In genomic region chr3:165683947-165684346, GRCh38 we compare ENCODE assay signal across 16 cellular contexts.
"Had no signal": no experiment of that assay in that cellular context is flagged by ENCODE, and none has a peak within 500 bp of the region (broad histone marks: within the 10 kb centered on the region; RNA-seq: fewer than 3 reads in every experiment).

No MANE protein-coding gene starts in this region.

- H3K9ac ChIP-seq: neural progenitor cell had no signal

- DNase-seq: activated B cell treated with CpG ODN at 0.5 μM for 24 hours; activated CD4-positive, alpha-beta T cell treated with anti-CD3 and anti-CD28 coated beads, Interleukin-2, amount 10 ng/mL, durations not matched to agents 24 days and 14 days; activated naive CD4-positive, alpha-beta T cell; aorta; kidney; left ventricle myocardium inferior; pancreas; stimulated activated CD4-positive, alpha-beta T cell treated with anti-CD3 and anti-CD28 coated beads, Interleukin-15, amount 100 ng/mL, for 24 hours; stimulated activated CD4-positive, alpha-beta T cell treated with anti-CD3 and anti-CD28 coated beads, Interleukin-4, amount 100 ng/mL, for 24 hours; stomach; tibial artery had no signal

- H3K36me3 ChIP-seq: gastroesophageal sphincter, left ventricle myocardium inferior, neural progenitor cell, pancreas, stomach, tibial artery, vagina had no signal

- H3K4me3 ChIP-seq: gastroesophageal sphincter, left ventricle myocardium inferior, neural progenitor cell, pancreas, stomach, tibial artery, vagina had no signal

- H3K9me3 ChIP-seq: gastroesophageal sphincter, left ventricle myocardium inferior, pancreas, stomach, tibial artery, vagina had no signal

- H3K27me3 ChIP-seq: gastroesophageal sphincter, neural progenitor cell, pancreas, stomach, tibial artery, vagina had no signal

- H2AFZ ChIP-seq: neural progenitor cell had no signal

- H3K27ac ChIP-seq: left ventricle myocardium inferior, neural progenitor cell, pancreas, stomach, tibial artery, vagina had no signal

- FAIRE-seq: colon, endothelial cell of umbilical vein, kidney had no signal

- H3K4me2 ChIP-seq: neural progenitor cell had no signal

- ATAC-seq: gastroesophageal sphincter, pancreas had no signal

- H3K4me1 ChIP-seq: left ventricle myocardium inferior, neural progenitor cell, pancreas, stomach, tibial artery, vagina had no signal
